8 cellular contexts compared by ENCODE assay signal in genomic region chr4:73255847-73256246, GRCh38. TPM values are rescaled to one million over a fixed set of nuclear protein-coding genes. Genes with fewer than 3 reads are reported as not detected.
DNase-seq lines count a peak whose midpoint lies in the region; ATAC-seq, FAIRE-seq and TF ChIP-seq lines count a peak whose summit lies in the region.
"Not testable (repeated sequence)": the region's sequence is repeated elsewhere in the genome, so short reads cannot be mapped to it uniquely, and the experiment has no call there.

No MANE protein-coding gene starts in this region.

- peak; percentile 41 for ATAC-seq in PC-3
- ATAC-seq in activated T-cell treated with anti-CD3 and anti-CD28 coated beads, Interleukin-2, amount 50 U/mL, for 4 hours; gastrocnemius medialis: not testable (repeated sequence)

- H2BK120ac ChIP-seq in H9 (ENCODE audit: low read depth, low read length, poor library complexity, severe bottlenecking) = not testable (repeated sequence)

- not testable (repeated sequence) for H3T11ph ChIP-seq in H9 (ENCODE audit: low read length)

- not testable (repeated sequence) for H3K14ac ChIP-seq in H9 (ENCODE audit: insufficient read depth, low read length)

- H2BK5ac ChIP-seq in H9 (ENCODE audit: insufficient read length, low read length) = not testable (repeated sequence)

- H3K23me2 ChIP-seq in H9 (ENCODE audit: insufficient read length, low read depth, low read length, poor library complexity, severe bottlenecking) = not testable (repeated sequence)

- H3K4me1 Mint-ChIP-seq in H9 = peaks cover 25 to 37% of the 10 kb centered on the region in 2 experiments
- H3K4me1 Mint-ChIP-seq in activated T-cell treated with anti-CD3 and anti-CD28 coated beads, Interleukin-2, amount 50 U/mL, for 4 hours (ENCODE audit: low read depth) = peaks cover 62% of the 10 kb centered on the region

- not testable (repeated sequence) for H3K79me1 ChIP-seq in H9 (ENCODE audit: insufficient read depth, low read depth, low read length, poor library complexity, severe bottlenecking)

- not testable (repeated sequence) for H3K9me3 Mint-ChIP-seq in H9; activated T-cell treated with anti-CD3 and anti-CD28 coated beads, Interleukin-2, amount 50 U/mL, for 4 hours

- H3K18ac ChIP-seq in H9 (ENCODE audit: insufficient read length, low read depth, low read length) = not testable (repeated sequence)

- not testable (repeated sequence) for H3K56ac ChIP-seq in H9 (ENCODE audit: insufficient read length, low read depth, low read length)

- not testable (repeated sequence) for TF ChIP-seq CTCF in H9 (conservative IDR thresholded peaks at IDR 0.05); PC-3 (conservative IDR thresholded peaks at IDR 0.05; ENCODE audit: low read depth, low read length); bronchial epithelial cell (IDR thresholded peaks at IDR 0.05; ENCODE audit: insufficient read depth, low read length, severe bottlenecking); fibroblast of the aortic adventitia (IDR thresholded peaks at IDR 0.05; ENCODE audit: insufficient read depth, low read length); gastrocnemius medialis (IDR thresholded peaks at IDR 0.05 in 4 of 5, conservative IDR thresholded peaks at IDR 0.05 in 1 of 5)

- CTCF ChIA-PET in PC-3 (lab: Charles Lee) = not testable (repeated sequence)

- H3K9me2 ChIP-seq in PC-3 (replicated peaks; ENCODE audit: low read length) = not testable (repeated sequence)

- in situ Hi-C loops in gastrocnemius medialis (cut with MboI; ENCODE audit: low sequenced_read_pairs in 4 of 4) = loop anchor here (10.0 to 25.0 kb wide), 4 partner anchors 119 to 191 kb away; partner anchors contain the start of gene COX18 (in 1 of the 4)

- H3K27me3 ChIP-seq in ACC112 (ENCODE audit: insufficient read depth, low read length); H9 (ENCODE audit: insufficient read depth, low read length); PC-3 (ENCODE audit: low read length); bronchial epithelial cell (ENCODE audit: control insufficient read depth, insufficient read depth, low read length); mucosa of stomach (ENCODE audit: control insufficient read depth, insufficient read depth, low read length); gastrocnemius medialis: not testable (repeated sequence)

- peak overlapping the region; percentile 100 for H3K4me3 Mint-ChIP-seq in H9
- peak overlapping the region; percentile 99 for H3K4me3 Mint-ChIP-seq in activated T-cell treated with anti-CD3 and anti-CD28 coated beads, Interleukin-2, amount 50 U/mL, for 4 hours

- peaks cover 19% of the 10 kb centered on the region for H3K36me3 ChIP-seq in ACC112 (ENCODE audit: insufficient read depth, low read length)
- peaks cover 15% of the 10 kb centered on the region; the same call in 1 of the 2 replicates for H3K36me3 ChIP-seq in PC-3 (ENCODE audit: low read depth, low read length)
- not testable (repeated sequence) for H3K36me3 ChIP-seq in bronchial epithelial cell (ENCODE audit: control insufficient read depth, insufficient read depth, low read length); mucosa of stomach (ENCODE audit: control insufficient read depth, insufficient read depth, low read length); gastrocnemius medialis

- intact Hi-C loops in PC-3 (cut with micrococcal nuclease) = loop anchor here (2.0 to 10.0 kb wide), 3 partner anchors 69 to 941 kb away; no protein-coding TSS in a partner anchor
- intact Hi-C loops in gastrocnemius medialis (cut with DNase I; ENCODE audit: low total_unique reads) = loop anchor here (2.0 kb wide), 1 partner anchor 127 kb away; no protein-coding TSS in a partner anchor

- H4K91ac ChIP-seq in H9 (ENCODE audit: insufficient read length, low read depth, low read length) = not testable (repeated sequence)

- H2BK12ac ChIP-seq in H9 (ENCODE audit: insufficient read length, low read depth, low read length) = not testable (repeated sequence)

- not testable (repeated sequence) for H4K8ac ChIP-seq in H9 (replicated peaks; ENCODE audit: insufficient read length, low read depth, low read length)

- peaks cover 10 to 28% (median 23%) of the 10 kb centered on the region in 3 experiments for H3K36me3 Mint-ChIP-seq in H9 (ENCODE audit: insufficient read depth in 1 of 3, low read depth in 3 of 3)
- H3K36me3 Mint-ChIP-seq in activated T-cell treated with anti-CD3 and anti-CD28 coated beads, Interleukin-2, amount 50 U/mL, for 4 hours (ENCODE audit: insufficient read depth) = peaks cover 23% of the 10 kb centered on the region

- WGBS in H9 (ENCODE audit: extremely low coverage, insufficient read length, low lambda C conversion rate) = no CpG with 5 or more reads among the region's 8 CpGs

- not testable (repeated sequence) for H3F3A ChIP-seq in PC-3 (ENCODE audit: low read length, unreplicated experiment)

- not testable (repeated sequence) for H3K27me3 Mint-ChIP-seq in H9 (ENCODE audit: low read depth); activated T-cell treated with anti-CD3 and anti-CD28 coated beads, Interleukin-2, amount 50 U/mL, for 4 hours (ENCODE audit: low read depth)

- H2BK15ac ChIP-seq in H9 (ENCODE audit: low read depth, low read length) = not testable (repeated sequence)

- not testable (repeated sequence) for H3K4ac ChIP-seq in H9 (ENCODE audit: low read depth, low read length)

- H3K23ac ChIP-seq in H9 (ENCODE audit: insufficient read length, low read depth, low read length) = not testable (repeated sequence)

- H3K4me1 ChIP-seq in ACC112 (ENCODE audit: control insufficient read depth, insufficient read depth, low read length, unreplicated experiment) = peaks cover 37% of the 10 kb centered on the region
- H3K4me1 ChIP-seq in H9 (ENCODE audit: insufficient read depth, low read length) = not testable (repeated sequence)
- peaks cover 26% of the 10 kb centered on the region for H3K4me1 ChIP-seq in PC-3 (ENCODE audit: insufficient read depth, low read length)
- peaks cover 13% of the 10 kb centered on the region for H3K4me1 ChIP-seq in mucosa of stomach (ENCODE audit: control insufficient read depth, insufficient read depth, low read length)
- H3K4me1 ChIP-seq in gastrocnemius medialis = peaks cover 55 to 63% of the 10 kb centered on the region in 2 donors

- H4K5ac ChIP-seq in H9 (ENCODE audit: insufficient read length, low read depth, low read length) = not testable (repeated sequence)

- H2BK20ac ChIP-seq in H9 (ENCODE audit: low read depth, low read length, poor library complexity, severe bottlenecking) = not testable (repeated sequence)

- H3K4me2 ChIP-seq in H9 (ENCODE audit: insufficient read depth, insufficient read length, low read length) = not testable (repeated sequence)
- peak overlapping the region; percentile 88 for H3K4me2 ChIP-seq in PC-3 (ENCODE audit: low read length)

- H4K20me1 ChIP-seq in H9 (ENCODE audit: control insufficient read depth, insufficient read depth, insufficient read length) = not testable (repeated sequence)
- peaks cover 57% of the 10 kb centered on the region for H4K20me1 ChIP-seq in PC-3 (ENCODE audit: low read length)

- not testable (repeated sequence) for BruUV-seq in PC-3 (replicated peaks; lab: Mats Ljungman, UMichigan)

- not testable (repeated sequence) for H3K27ac ChIP-seq in ACC112 (ENCODE audit: low read depth, low read length); H9 (ENCODE audit: insufficient read length, low read depth, low read length)
- H3K27ac ChIP-seq in PC-3 (ENCODE audit: low read length) = peak overlapping the region; percentile 30
- peak overlapping the region; percentile 10 to 98 (median 96) for H3K27ac ChIP-seq in gastrocnemius medialis

- H2AK5ac ChIP-seq in H9 (ENCODE audit: insufficient read length, low read length) = not testable (repeated sequence)

- TF ChIP-seq POLR2A in gastrocnemius medialis (IDR thresholded peaks at IDR 0.05) = not testable (repeated sequence)

- not testable (repeated sequence) for H2AFZ ChIP-seq in ACC112 (ENCODE audit: low read length, unreplicated experiment); H9 (ENCODE audit: low read length); PC-3 (ENCODE audit: low read length)

- not testable (repeated sequence) for DNase-seq in H9; activated T-cell treated with anti-CD3 and anti-CD28 coated beads, Interleukin-2, amount 50 U/mL, for 4 hours; fibroblast of the aortic adventitia (ENCODE audit: low read depth); gastrocnemius medialis
- DNase-seq in PC-3 = peak; percentile 82
- DNase-seq in bronchial epithelial cell (ENCODE audit: low read depth) = peak; percentile 39

- H3K9me3 ChIP-seq in H9 (ENCODE audit: control insufficient read depth, low read depth, low read length); PC-3 (ENCODE audit: low read length); mucosa of stomach (ENCODE audit: control insufficient read depth, low read length); gastrocnemius medialis: not testable (repeated sequence)

- not testable (repeated sequence) for FAIRE-seq in bronchial epithelial cell (lab: Jason Lieb, UNC)

- peak overlapping the region in 1 of 3 experiments; percentile 48; a peak in 1 of 7 replicates for H3K27ac Mint-ChIP-seq in H9

- H3K4me3 ChIP-seq in ACC112 (ENCODE audit: low read depth, low read length) (peak overlapping the region; percentile 95), PC-3 (ENCODE audit: low read length) (peak overlapping the region; percentile 90), bronchial epithelial cell (ENCODE audit: low read depth, low read length) (peak overlapping the region; percentile 7), fibroblast of the aortic adventitia (ENCODE audit: low read depth, low read length) (peak overlapping the region; percentile 96), gastrocnemius medialis (peak overlapping the region in 1 of 4 donors; percentile 80)
- not testable (repeated sequence) for H3K4me3 ChIP-seq in mucosa of stomach (ENCODE audit: low read length)

- H3K79me2 ChIP-seq in ACC112 (ENCODE audit: control insufficient read depth, insufficient read depth, low read length, unreplicated experiment) = peaks cover 90% of the 10 kb centered on the region
- peaks cover 38% of the 10 kb centered on the region; the same call in 1 of the 2 replicates for H3K79me2 ChIP-seq in H9 (ENCODE audit: insufficient read depth, low read length)
- peaks cover 93% of the 10 kb centered on the region for H3K79me2 ChIP-seq in PC-3 (ENCODE audit: low read length)

- H3K9ac ChIP-seq in H9 (ENCODE audit: extremely low read depth, insufficient read length, low read length); PC-3 (ENCODE audit: low read length): not testable (repeated sequence)
- peak overlapping the region; percentile 28 for H3K9ac ChIP-seq in mucosa of stomach (ENCODE audit: low read length)

- POLR2A ChIA-PET in PC-3 (lab: Charles Lee; ENCODE audit: unreplicated experiment) = not testable (repeated sequence)

RNA-seq across cellular contexts. Expression of gene ANKRD17, which starts 2.8 kb away (rescaled TPM):
- total RNA-seq in H9 (2021) = 79.8 and 82.4 TPM in 2 replicates
- 51.2 and 64.4 TPM in 2 replicates for total RNA-seq in PC-3 (2014; rRNA removed)
- 10 to 100 TPM; 65.7 to 66.2 (median 66.1) TPM for total RNA-seq in activated T-cell treated with anti-CD3 and anti-CD28 coated beads, Interleukin-2, amount 50 U/mL, for 4 hours
- 41.9 and 45.6 TPM in 2 replicates for total RNA-seq in bronchial epithelial cell
- 64.4 and 72.5 TPM in 2 replicates for total RNA-seq in fibroblast of the aortic adventitia (ENCODE audit: low replicate concordance)
- total RNA-seq in gastrocnemius medialis = 10 to 100 TPM; 40.8 to 68.5 (median 54.8) TPM
